10 cellular contexts compared by ENCODE assay signal in genomic region chr2:584863-585823, GRCh38.
DNase-seq lines count a peak whose midpoint lies in the region; ATAC-seq lines count a peak whose summit lies in the region.
"Had no signal": no experiment of that assay in that cellular context is flagged by ENCODE, and none has a peak within 500 bp of the region (broad histone marks: within the 10 kb centered on the region; RNA-seq: fewer than 3 reads in every experiment).

No MANE protein-coding gene starts in this region.

- H3K4me2 ChIP-seq in mesendoderm (ENCODE audit: low read length) (no peak overlapping the region), GM23248 (ENCODE audit: unreplicated experiment) (no peak overlapping the region)

- no peak overlapping the region for H3K4me3 ChIP-seq in mesendoderm (ENCODE audit: low read length)
- no peak overlapping the region for H3K4me3 ChIP-seq in GM23248
- H3K4me3 ChIP-seq: SK-N-MC had no signal

- WGBS in mesendoderm (ENCODE audit: extremely low coverage, insufficient coverage, low lambda C conversion rate), result no CpG with 5 or more reads among the region's 21 CpGs
- WGBS in GM23248 (ENCODE audit: low coverage in 1 of 2, low lambda C conversion rate in 2 of 2, missing lambda C conversion rate in 2 of 2), 2 experiments, result 38 to 42% methylated on average over 21 of the region's 21 CpGs

- H4K20me1 ChIP-seq in GM23248 (ENCODE audit: insufficient read depth), result no peaks in the 10 kb centered on the region

- H3K56ac ChIP-seq in mesendoderm (ENCODE audit: low read length), result no peak overlapping the region

- H3K4ac ChIP-seq in mesendoderm (ENCODE audit: low read depth, low read length), result no peak overlapping the region

- H3K27me3 ChIP-seq in mesendoderm (ENCODE audit: insufficient read depth, low read length, poor library complexity), result no peaks in the 10 kb centered on the region
- no peaks in the 10 kb centered on the region for H3K27me3 ChIP-seq in GM23248 (replicated peaks; ENCODE audit: insufficient read depth)

- ATAC-seq in HG03521 (IDR thresholded peaks at IDR 0.05; ENCODE audit: unreplicated experiment), result peak; percentile 71

- no peak overlapping the region for H2AK5ac ChIP-seq in mesendoderm (ENCODE audit: low read length)

- H3K9me2 ChIP-seq in GM23248 (ENCODE audit: insufficient read depth), result no peaks in the 10 kb centered on the region

- no peak overlapping the region for H4K5ac ChIP-seq in mesendoderm (ENCODE audit: low read length)

- H3K9ac ChIP-seq in mesendoderm (ENCODE audit: low read length) (no peak overlapping the region), GM23248 (no peak overlapping the region)

- H2BK15ac ChIP-seq in mesendoderm (replicated peaks; ENCODE audit: low read depth), result no peak overlapping the region

- peak; percentile 8 for DNase-seq in SKM-1 treated with dmso at 0.1 percent for 144 hours (lab: John Stamatoyannopoulos, UW; ENCODE audit: unreplicated experiment)
- no peak for DNase-seq in SKM-1 (lab: John Stamatoyannopoulos, UW; ENCODE audit: unreplicated experiment)
- DNase-seq in activated T-cell treated with anti-CD3 and anti-CD28 coated beads for 24 hours (ENCODE audit: low read depth), result peak; percentile 21
- peak; percentile 24 for DNase-seq in stimulated activated CD4-positive, alpha-beta T cell treated with anti-CD3 and anti-CD28 coated beads, Interleukin-12 subunit alpha, Interleukin-12 subunit beta, amount 100 ng/mL, for 4 hours
- no peak for DNase-seq in NCI-H1694 treated with DMSO at 0.1 percent for 48 hours (lab: John Stamatoyannopoulos, UW)
- no peak for DNase-seq in mesendoderm
- no peak for DNase-seq in GM23248

- H3K79me1 ChIP-seq in mesendoderm (ENCODE audit: low read length), result no peaks in the 10 kb centered on the region

- no peak overlapping the region for H4K8ac ChIP-seq in mesendoderm (ENCODE audit: low read depth, low read length)

- no peaks in the 10 kb centered on the region for H3F3A ChIP-seq in GM23248 (ENCODE audit: insufficient read depth)

- no peak overlapping the region for H3K18ac ChIP-seq in mesendoderm (ENCODE audit: low read length)

- H3K79me2 ChIP-seq in mesendoderm (ENCODE audit: control insufficient read depth, insufficient read depth, low read length) (no peaks in the 10 kb centered on the region), GM23248 (ENCODE audit: insufficient read depth) (no peaks in the 10 kb centered on the region)

- no peak overlapping the region for H3K27ac ChIP-seq in mesendoderm (ENCODE audit: low read depth, low read length)
- no peak overlapping the region for H3K27ac ChIP-seq in GM23248
- H3K27ac ChIP-seq: 22Rv1, SK-N-MC had no signal

- H3K23ac ChIP-seq in mesendoderm (ENCODE audit: low read length), result no peak overlapping the region

- no peak overlapping the region for H2BK120ac ChIP-seq in mesendoderm (ENCODE audit: low read depth, low read length)

- no peak overlapping the region for H2BK5ac ChIP-seq in mesendoderm (ENCODE audit: low read length)

- H2AFZ ChIP-seq in GM23248, result no peak overlapping the region

- no peaks in the 10 kb centered on the region for H3K9me3 ChIP-seq in GM23248 (ENCODE audit: low read depth)

- in situ Hi-C loops in GM23248 (cut with MboI), result no loop called here

- H3K4me1 ChIP-seq in mesendoderm (ENCODE audit: control insufficient read depth, low read depth, low read length) (no peaks in the 10 kb centered on the region), GM23248 (ENCODE audit: insufficient read depth) (no peaks in the 10 kb centered on the region)

- H3K36me3 ChIP-seq in mesendoderm (ENCODE audit: control insufficient read depth, insufficient read depth, low read length) (no peaks in the 10 kb centered on the region), GM23248 (ENCODE audit: low read depth) (no peaks in the 10 kb centered on the region)

Comparison
In these comparisons a context has a peak if more than half of its experiments do, and no peak if none do; other contexts are left out.
1. DNase-seq: peak in SKM-1 treated with dmso at 0.1 percent for 144 hours (single experiment), activated T-cell treated with anti-CD3 and anti-CD28 coated beads for 24 hours (single experiment) and stimulated activated CD4-positive, alpha-beta T cell treated with anti-CD3 and anti-CD28 coated beads, Interleukin-12 subunit alpha, Interleukin-12 subunit beta, amount 100 ng/mL, for 4 hours (single experiment); none in SKM-1 (single experiment), NCI-H1694 treated with DMSO at 0.1 percent for 48 hours (single experiment), mesendoderm (single experiment) and GM23248 (single experiment).